8 cellular contexts compared by ENCODE assay signal in the genomic region with DNA sequence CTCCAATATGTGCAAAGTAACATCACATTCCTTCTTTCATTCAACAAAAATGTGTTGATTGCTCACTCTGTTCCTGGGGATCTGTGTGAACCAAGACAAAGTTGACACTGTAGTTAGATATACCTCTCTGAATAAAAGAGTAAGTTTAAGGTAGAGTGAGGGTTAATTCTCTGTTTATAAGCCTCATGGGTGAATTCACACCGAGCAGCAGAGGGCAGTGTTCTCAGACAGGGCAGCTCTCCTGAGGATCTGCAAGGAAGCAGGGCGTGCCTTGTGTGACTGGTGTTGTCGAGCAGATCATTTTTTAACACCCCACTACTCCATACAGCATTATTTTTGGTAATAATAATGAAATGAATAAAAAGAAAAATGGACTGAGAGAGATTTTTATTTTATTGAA. TPM values are rescaled to one million over a fixed set of nuclear protein-coding genes. Genes with fewer than 3 reads are reported as not detected.
DNase-seq lines count a peak whose midpoint lies in the region; ATAC-seq and TF ChIP-seq lines count a peak whose summit lies in the region.

No MANE protein-coding gene starts in this region.

- H3K4ac ChIP-seq in IMR-90 (ENCODE audit: low read depth, low read length): no peak overlapping the region

- H2AK9ac ChIP-seq in IMR-90 (replicated peaks; ENCODE audit: low read depth, low read length, poor library complexity): no peak overlapping the region

- no peak for TF ChIP-seq POLR2A in IMR-90 (IDR thresholded peaks at IDR 0.05; ENCODE audit: low read depth, low read length)

- no peak overlapping the region for H2BK5ac ChIP-seq in IMR-90 (ENCODE audit: low read depth, low read length, poor library complexity, severe bottlenecking)

- peak; percentile 43 for DNase-seq in activated naive CD4-positive, alpha-beta T cell treated with Interleukin-2 at 50 U/mL for 16 hours
- no peak for DNase-seq in activated naive CD4-positive, alpha-beta T cell (lab: John Stamatoyannopoulos, UW)
- DNase-seq in IMR-90: peak; percentile 61
- DNase-seq in SK-MEL-5 (ENCODE audit: low read depth, low spot score): peak; percentile 87
- peak; percentile 70 for DNase-seq in dermis blood vessel endothelial cell
- no peak for DNase-seq in osteoblast (ENCODE audit: insufficient read length, low spot score, missing footprints)
- DNase-seq in substantia nigra (lab: John Stamatoyannopoulos, UW): no peak
- no peak for DNase-seq in hippocampal formation (lab: John Stamatoyannopoulos, UW)

- H3K4me3 ChIP-seq in IMR-90 (ENCODE audit: insufficient read depth, low read depth, low read length) (no peak overlapping the region), osteoblast (ENCODE audit: insufficient read depth, low read length) (no peak overlapping the region)

- H3K14ac ChIP-seq in IMR-90 (replicated peaks; ENCODE audit: low read depth, low read length): no peak overlapping the region

- H2BK20ac ChIP-seq in IMR-90 (ENCODE audit: low read depth, low read length): no peak overlapping the region

- H3K4me2 ChIP-seq in IMR-90 (ENCODE audit: low read depth, low read length): no peak overlapping the region
- no peak overlapping the region for H3K4me2 ChIP-seq in osteoblast (ENCODE audit: insufficient read depth, low read length)

- H3K36me3 ChIP-seq in IMR-90 (ENCODE audit: control insufficient read depth, insufficient read depth, low read length): no peaks in the 10 kb centered on the region
- H3K36me3 ChIP-seq in osteoblast (ENCODE audit: insufficient read depth, low read length): no peaks in the 10 kb centered on the region

- POLR2A ChIA-PET in IMR-90 (lab: Charles Lee; ENCODE audit: unreplicated experiment): no interaction called here

- no peaks in the 10 kb centered on the region for H3K79me1 ChIP-seq in IMR-90 (ENCODE audit: low read depth in 1 of 2, low read length in 2 of 2)

- H3K56ac ChIP-seq in IMR-90 (ENCODE audit: extremely low read depth, insufficient read depth, low read length): no peak overlapping the region

- no peak overlapping the region for H3K9ac ChIP-seq in IMR-90 (ENCODE audit: low read depth, low read length)

- TF ChIP-seq CTCF in IMR-90 (conservative IDR thresholded peaks at IDR 0.05; ENCODE audit: low read depth, low read length) (peak; percentile 57), osteoblast (IDR thresholded peaks at IDR 0.05; ENCODE audit: extremely low read depth, low read depth, low read length) (peak; percentile 72)

- no TSS peak for BruUV-seq in IMR-90 (replicated peaks; lab: Mats Ljungman, UMichigan)

- dilution Hi-C loops in IMR-90 (cut with HindIII; ENCODE audit: low sequenced_read_pairs, unreplicated experiment): no loop called here

- in situ Hi-C loops in IMR-90 (cut with MboI; ENCODE audit: low sequenced_read_pairs) (no loop called here), SK-MEL-5 (cut with HindIII; ENCODE audit: low pct_unique_long_range_greater_than_20kb, low sequenced_read_pairs) (no loop called here)

- no peak overlapping the region for H4K8ac ChIP-seq in IMR-90 (ENCODE audit: low read depth in 2 of 2, low read length in 2 of 2)

- no peak overlapping the region for H3K18ac ChIP-seq in IMR-90 (ENCODE audit: low read depth, low read length)

- peak; percentile 59 for TF ChIP-seq RAD21 in IMR-90 (IDR thresholded peaks at IDR 0.05; ENCODE audit: low read length)

- intact Hi-C loops in IMR-90 (cut with micrococcal nuclease): loop anchor here (1.0 kb wide), 1 partner anchor 58 kb away; no protein-coding TSS in a partner anchor

- no peaks in the 10 kb centered on the region for H3K4me1 ChIP-seq in IMR-90 (ENCODE audit: control insufficient read depth, insufficient read depth, low read length)
- H3K4me1 ChIP-seq in osteoblast (ENCODE audit: insufficient read depth, low read length): no peaks in the 10 kb centered on the region

- H3K9me1 ChIP-seq in IMR-90 (ENCODE audit: insufficient read depth, low read length): no peaks in the 10 kb centered on the region

- H3K27me3 ChIP-seq in IMR-90 (ENCODE audit: control insufficient read depth, insufficient read depth, low read length) (peaks cover 16% of the 10 kb centered on the region), osteoblast (ENCODE audit: insufficient read depth, low read length) (peaks cover 2% of the 10 kb centered on the region)

- WGBS in IMR-90 (ENCODE audit: extremely low coverage in 2 of 2, insufficient read length in 1 of 2), 2 experiments: no CpG with 5 or more reads among the region's 3 CpGs

- H4K5ac ChIP-seq in IMR-90 (ENCODE audit: low read depth, low read length): no peak overlapping the region

- H2BK15ac ChIP-seq in IMR-90 (ENCODE audit: low read depth, low read length): no peak overlapping the region

- ATAC-seq in IMR-90 (ENCODE audit: low read depth): peak; percentile 82

- H2AFZ ChIP-seq in IMR-90 (replicated peaks; ENCODE audit: low read length, poor library complexity) (no peak overlapping the region), osteoblast (ENCODE audit: low read length) (no peak overlapping the region)

- H3K23ac ChIP-seq in IMR-90 (ENCODE audit: low read depth, low read length): no peak overlapping the region

- H4K20me1 ChIP-seq in IMR-90 (ENCODE audit: insufficient read depth, low read length) (no peaks in the 10 kb centered on the region), osteoblast (ENCODE audit: insufficient read depth, low read length) (no peaks in the 10 kb centered on the region)

- no peaks in the 10 kb centered on the region for H3K79me2 ChIP-seq in osteoblast (ENCODE audit: insufficient read depth, low read length)

- H3K9me3 ChIP-seq in IMR-90 (ENCODE audit: control insufficient read depth, insufficient read depth, low read length) (no peaks in the 10 kb centered on the region; the same call in 1 of the 2 replicates), osteoblast (ENCODE audit: low read depth, low read length) (no peaks in the 10 kb centered on the region)

- no peak overlapping the region for H4K91ac ChIP-seq in IMR-90 (ENCODE audit: insufficient read depth, low read depth, low read length)

- H2AK5ac ChIP-seq in IMR-90 (ENCODE audit: low read depth, low read length): no peak overlapping the region

- no peak overlapping the region for H2BK120ac ChIP-seq in IMR-90 (ENCODE audit: low read depth, low read length)

- H3K27ac ChIP-seq in IMR-90 (ENCODE audit: insufficient read depth, low read length): no peak overlapping the region
- H3K27ac ChIP-seq in osteoblast (ENCODE audit: low read depth, low read length): no peak overlapping the region
- H3K27ac ChIP-seq in substantia nigra (ENCODE audit: low read depth, low read length, poor library complexity, severe bottlenecking): no peak overlapping the region

- CTCF ChIA-PET in IMR-90 (lab: Yijun Ruan, JAX): no interaction called here

TF ChIP-seq in IMR-90, 13 proteins besides CTCF, POLR2A, EP300 and RAD21:
- TF ChIP-seq RCOR1 (IDR thresholded peaks at IDR 0.05; ENCODE audit: insufficient replicate concordance, low read length): no peak
- TF ChIP-seq FOS (IDR thresholded peaks at IDR 0.05; ENCODE audit: low read depth, low read length): no peak
- TF ChIP-seq SMC3 (IDR thresholded peaks at IDR 0.05; ENCODE audit: low read depth, low read length): peak; percentile 63

RNA-seq across cellular contexts. Expression of a gene that starts 34.4 kb away (rescaled TPM):
- total RNA-seq in IMR-90 (2012; rRNA removed) (not detected in 2 replicates), dermis blood vessel endothelial cell (not detected in 2 replicates), osteoblast (not detected in 2 replicates)
- 0.04 and 0.05 TPM in 2 replicates for polyA plus RNA-seq in IMR-90 (2012; rRNA removed)
- polyA plus RNA-seq in IMR-90 (2012; cell fraction: cytosol; rRNA removed): 0.03 TPM in 1 of 2 replicates, not detected in the other
- polyA plus RNA-seq in IMR-90 (2012; cell fraction: nucleus; rRNA removed; ENCODE audit: low replicate concordance): 0.05 and 0.12 TPM in 2 replicates
- total RNA-seq in SK-MEL-5 (2014; rRNA removed; shearing (Covaris generic)): 0.05 and 0.08 TPM in 2 replicates
- polyA plus RNA-seq in SK-MEL-5 (2015; cell fraction: cytosol; rRNA removed): 0.54 and 1.2 TPM in 2 replicates
- polyA plus RNA-seq in SK-MEL-5 (2015; cell fraction: nucleus; rRNA removed): 0.24 and 0.97 TPM in 2 replicates

RNA-seq across cellular contexts. Expression of a gene that starts 40.2 kb away (rescaled TPM):
- total RNA-seq in IMR-90 (2012; rRNA removed) (0.54 and 0.56 TPM in 2 replicates), dermis blood vessel endothelial cell (0.23 and 0.68 TPM in 2 replicates), osteoblast (19.7 and 21.4 TPM in 2 replicates)
- 0.50 and 0.67 TPM in 2 replicates for polyA plus RNA-seq in IMR-90 (2012; rRNA removed)
- 0.48 and 0.53 TPM in 2 replicates for polyA plus RNA-seq in IMR-90 (2012; cell fraction: cytosol; rRNA removed)
- polyA plus RNA-seq in IMR-90 (2012; cell fraction: nucleus; rRNA removed; ENCODE audit: low replicate concordance): 0.17 and 0.54 TPM in 2 replicates
- total RNA-seq in SK-MEL-5 (2014; rRNA removed; shearing (Covaris generic)): 57.2 and 60.6 TPM in 2 replicates
- 50.5 and 56.0 TPM in 2 replicates for polyA plus RNA-seq in SK-MEL-5 (2015; cell fraction: cytosol; rRNA removed)
- 31.8 and 34.7 TPM in 2 replicates for polyA plus RNA-seq in SK-MEL-5 (2015; cell fraction: nucleus; rRNA removed)

Comparison
In these comparisons a context has a peak if more than half of its experiments do, and no peak if none do; other contexts are left out.
1. DNase-seq: peak in activated naive CD4-positive, alpha-beta T cell treated with Interleukin-2 at 50 U/mL for 16 hours (single experiment), IMR-90 (single experiment), SK-MEL-5 (single experiment) and dermis blood vessel endothelial cell (single experiment); none in activated naive CD4-positive, alpha-beta T cell (0 of 4), osteoblast (single experiment), substantia nigra (0 of 49) and hippocampal formation (0 of 2).
2. RNA of a gene that starts 40.2 kb away (total RNA-seq): 57.2 to 60.6 TPM in SK-MEL-5 and 19.7 to 21.4 TPM in osteoblast; 0.23 to 0.68 TPM in dermis blood vessel endothelial cell and 0.54 to 0.56 TPM in IMR-90; every median in the first group is over 10 times any median in the second.